ENCODE assay signal across 19 cellular contexts in genomic region chr22:49938565-49939136, GRCh38. TPM values are rescaled to one million over a fixed set of nuclear protein-coding genes. Genes with fewer than 3 reads are reported as not detected.
DNase-seq lines count a peak whose midpoint lies in the region; ATAC-seq and TF ChIP-seq lines count a peak whose summit lies in the region.
"Had no signal": no experiment of that assay in that cellular context is flagged by ENCODE, and none has a peak within 500 bp of the region (broad histone marks: within the 10 kb centered on the region; RNA-seq: fewer than 3 reads in every experiment).

No MANE protein-coding gene starts in this region.

- H3K4me1 Mint-ChIP-seq in activated CD4-positive, alpha-beta T cell treated with anti-CD3 and anti-CD28 coated beads for 36 hours: peaks cover 26% of the 10 kb centered on the region
- peaks cover 16% of the 10 kb centered on the region for H3K4me1 Mint-ChIP-seq in activated CD4-positive, alpha-beta T cell treated with anti-CD3 and anti-CD28 coated beads, Interleukin-2, amount 10 ng/mL, durations not matched to agents 7 days and 5 days
- peaks cover 0 to 14% (median 9%) of the 10 kb centered on the region in 4 donors for H3K4me1 Mint-ChIP-seq in naive thymus-derived CD8-positive, alpha-beta T cell

- H3K27ac ChIP-seq in cingulate gyrus (ENCODE audit: low read depth, low read length) (peak overlapping the region; percentile 65), suprapubic skin (peak overlapping the region; percentile 98)
- H3K27ac ChIP-seq: 22Rv1, foreskin keratinocyte, thoracic aorta had no signal

- H3K4me3 Mint-ChIP-seq in activated CD4-positive, alpha-beta T cell treated with anti-CD3 and anti-CD28 coated beads for 36 hours: no peak overlapping the region
- no peak overlapping the region for H3K4me3 Mint-ChIP-seq in activated CD4-positive, alpha-beta T cell treated with anti-CD3 and anti-CD28 coated beads, Interleukin-2, amount 10 ng/mL, durations not matched to agents 7 days and 5 days
- H3K4me3 Mint-ChIP-seq in naive thymus-derived CD8-positive, alpha-beta T cell: no peak overlapping the region

- WGBS in suprapubic skin: 97% methylated on average over 5 of the region's 19 CpGs

- H3K27me3 Mint-ChIP-seq in activated CD4-positive, alpha-beta T cell treated with anti-CD3 and anti-CD28 coated beads for 36 hours: no peaks in the 10 kb centered on the region
- H3K27me3 Mint-ChIP-seq in activated CD4-positive, alpha-beta T cell treated with anti-CD3 and anti-CD28 coated beads, Interleukin-2, amount 10 ng/mL, durations not matched to agents 7 days and 5 days: no peaks in the 10 kb centered on the region
- H3K27me3 Mint-ChIP-seq in naive thymus-derived CD8-positive, alpha-beta T cell: no peaks in the 10 kb centered on the region
- H3K27me3 Mint-ChIP-seq: CD4-positive, CD25-positive, alpha-beta regulatory T cell had no signal

- TF ChIP-seq POLR2A in suprapubic skin (IDR thresholded peaks at IDR 0.05): no peak

- TF ChIP-seq CTCF in suprapubic skin (IDR thresholded peaks at IDR 0.05): no peak

- no peaks in the 10 kb centered on the region for H3K9me3 ChIP-seq in suprapubic skin
- H3K9me3 ChIP-seq: mucosa of descending colon, thoracic aorta had no signal

- H3K27me3 ChIP-seq in suprapubic skin: no peaks in the 10 kb centered on the region
- H3K27me3 ChIP-seq: foreskin keratinocyte had no signal

- POLR2A ChIA-PET in activated CD4-positive, alpha-beta T cell treated with anti-CD3 and anti-CD28 coated beads for 36 hours (lab: Charles Lee): interaction anchor here (3.2 kb wide), 1 partner anchor 23 kb away, joined by 46 read pairs; the partner anchor contains the start of gene PIM3
- POLR2A ChIA-PET in activated CD4-positive, alpha-beta T cell treated with anti-CD3 and anti-CD28 coated beads, Interleukin-2, amount 10 ng/mL, durations not matched to agents 7 days and 5 days (lab: Charles Lee): no interaction called here
- POLR2A ChIA-PET in naive thymus-derived CD8-positive, alpha-beta T cell (lab: Charles Lee): interaction anchor here (5.3 kb wide), 1 partner anchor 23 kb away, joined by 74 read pairs; the partner anchor contains the start of gene PIM3

- intact Hi-C loops in activated CD4-positive, alpha-beta T cell treated with anti-CD3 and anti-CD28 coated beads for 36 hours (cut with DNase I, micrococcal nuclease): loop anchor here in 1 of 2 experiments (10.0 kb wide), 1 partner anchor 256 kb away; no protein-coding TSS in a partner anchor

- peaks cover 51% of the 10 kb centered on the region for H3K4me1 ChIP-seq in suprapubic skin
- H3K4me1 ChIP-seq: foreskin keratinocyte had no signal

- ATAC-seq in activated CD4-positive, alpha-beta T cell treated with anti-CD3 and anti-CD28 coated beads for 36 hours: no peak
- no peak for ATAC-seq in naive thymus-derived CD8-positive, alpha-beta T cell
- ATAC-seq in HG03095 (IDR thresholded peaks at IDR 0.05; ENCODE audit: unreplicated experiment): no peak
- ATAC-seq: foreskin keratinocyte, left cardiac atrium, mucosa of descending colon had no signal

- CTCF ChIA-PET in activated CD4-positive, alpha-beta T cell treated with anti-CD3 and anti-CD28 coated beads for 36 hours (lab: Charles Lee): no interaction called here
- CTCF ChIA-PET in activated CD4-positive, alpha-beta T cell treated with anti-CD3 and anti-CD28 coated beads, Interleukin-2, amount 10 ng/mL, durations not matched to agents 7 days and 5 days (lab: Charles Lee): interaction anchor here (0.7 kb wide), 1 partner anchor 270 kb away, joined by 3 read pairs; no protein-coding TSS in a partner anchor

- no peak overlapping the region for H3K4me3 ChIP-seq in suprapubic skin
- H3K4me3 ChIP-seq: mucosa of descending colon, thoracic aorta had no signal

- H3K9me3 Mint-ChIP-seq in activated CD4-positive, alpha-beta T cell treated with anti-CD3 and anti-CD28 coated beads for 36 hours (ENCODE audit: low read depth): no peaks in the 10 kb centered on the region
- H3K9me3 Mint-ChIP-seq in activated CD4-positive, alpha-beta T cell treated with anti-CD3 and anti-CD28 coated beads, Interleukin-2, amount 10 ng/mL, durations not matched to agents 7 days and 5 days: peaks cover 3% of the 10 kb centered on the region
- peaks cover 0 to 5% (median 0%) of the 10 kb centered on the region in 9 donors for H3K9me3 Mint-ChIP-seq in naive thymus-derived CD8-positive, alpha-beta T cell

- no peaks in the 10 kb centered on the region for H3K36me3 Mint-ChIP-seq in activated CD4-positive, alpha-beta T cell treated with anti-CD3 and anti-CD28 coated beads for 36 hours (ENCODE audit: low read depth)
- peaks cover 3% of the 10 kb centered on the region for H3K36me3 Mint-ChIP-seq in activated CD4-positive, alpha-beta T cell treated with anti-CD3 and anti-CD28 coated beads, Interleukin-2, amount 10 ng/mL, durations not matched to agents 7 days and 5 days (ENCODE audit: low read depth)
- H3K36me3 Mint-ChIP-seq in naive thymus-derived CD8-positive, alpha-beta T cell: no peaks in the 10 kb centered on the region
- H3K36me3 Mint-ChIP-seq: CD4-positive, CD25-positive, alpha-beta regulatory T cell had no signal

- TF ChIP-seq EP300 in suprapubic skin (IDR thresholded peaks at IDR 0.05): no peak

- H3K36me3 ChIP-seq in suprapubic skin: no peaks in the 10 kb centered on the region
- H3K36me3 ChIP-seq: thoracic aorta had no signal

- no peak for DNase-seq in activated CD4-positive, alpha-beta T cell treated with anti-CD3 and anti-CD28 coated beads for 36 hours
- no peak for DNase-seq in activated CD4-positive, alpha-beta T cell treated with anti-CD3 and anti-CD28 coated beads, Interleukin-2, amount 10 ng/mL, durations not matched to agents 7 days and 5 days
- DNase-seq in naive thymus-derived CD8-positive, alpha-beta T cell: no peak
- no peak for DNase-seq in suprapubic skin (ENCODE audit: low spot score in 2 of 2)
- DNase-seq in UCSD-AML1 (lab: John Stamatoyannopoulos, UW; ENCODE audit: unreplicated experiment): no peak
- no peak for DNase-seq in C1 segment of cervical spinal cord (lab: John Stamatoyannopoulos, UW)
- DNase-seq: CD4-positive, CD25-positive, alpha-beta regulatory T cell; foreskin keratinocyte; HCEC 1CT; NCI-H1694 treated with DMSO at 0.1 percent for 48 hours; NK-92 treated with Interleukin-12 subunit alpha and Interleukin-12 subunit beta, amount 100 ng/mL, for 24 hours; RPMI8226; stimulated activated CD4-positive, alpha-beta T cell treated with anti-CD3 and anti-CD28 coated beads, Interleukin-4, amount 100 ng/mL, for 1 hour had no signal

- peak overlapping the region; percentile 25 for H3K27ac Mint-ChIP-seq in activated CD4-positive, alpha-beta T cell treated with anti-CD3 and anti-CD28 coated beads for 36 hours
- H3K27ac Mint-ChIP-seq in activated CD4-positive, alpha-beta T cell treated with anti-CD3 and anti-CD28 coated beads, Interleukin-2, amount 10 ng/mL, durations not matched to agents 7 days and 5 days: no peak overlapping the region
- peak overlapping the region in 6 of 10 donors; percentile 8 to 59 (median 24) for H3K27ac Mint-ChIP-seq in naive thymus-derived CD8-positive, alpha-beta T cell

RNA-seq across cellular contexts. Expression of gene CRELD2, which starts 20.2 kb away (rescaled TPM):
- total RNA-seq in activated CD4-positive, alpha-beta T cell treated with anti-CD3 and anti-CD28 coated beads for 36 hours: 10 to 100 TPM; 15.2 to 16.4 TPM
- 10 to 100 TPM; 42.4 to 47.9 TPM for total RNA-seq in activated CD4-positive, alpha-beta T cell treated with anti-CD3 and anti-CD28 coated beads, Interleukin-2, amount 10 ng/mL, durations not matched to agents 7 days and 5 days
- total RNA-seq in naive thymus-derived CD8-positive, alpha-beta T cell: 10 to 100 TPM; 22.1 to 28.0 TPM
- polyA plus RNA-seq in naive thymus-derived CD8-positive, alpha-beta T cell: 10 to 100 TPM; 35.8 to 43.6 (median 37.0) TPM
- total RNA-seq in suprapubic skin: 10 to 100 TPM in 3 of 4 donors, 1 to 10 TPM in 1; 9.3 to 29.4 (median 21.5) TPM

RNA-seq across cellular contexts. Expression of gene ALG12, which starts 20.4 kb away (rescaled TPM):
- 10 to 100 TPM; 13.6 to 13.7 TPM for total RNA-seq in activated CD4-positive, alpha-beta T cell treated with anti-CD3 and anti-CD28 coated beads for 36 hours
- 10 to 100 TPM; 21.4 to 28.5 TPM for total RNA-seq in activated CD4-positive, alpha-beta T cell treated with anti-CD3 and anti-CD28 coated beads, Interleukin-2, amount 10 ng/mL, durations not matched to agents 7 days and 5 days
- total RNA-seq in naive thymus-derived CD8-positive, alpha-beta T cell: 10 to 100 TPM; 20.3 to 23.6 TPM
- polyA plus RNA-seq in naive thymus-derived CD8-positive, alpha-beta T cell: 10 to 100 TPM; 10.8 to 17.0 (median 16.9) TPM
- 10 to 100 TPM; 13.2 to 23.8 (median 16.8) TPM for total RNA-seq in suprapubic skin

RNA-seq across cellular contexts. Expression of gene PIM3, which starts 21.9 kb away (rescaled TPM):
- 100 to 1,000 TPM; 127 to 165 TPM for total RNA-seq in activated CD4-positive, alpha-beta T cell treated with anti-CD3 and anti-CD28 coated beads for 36 hours
- total RNA-seq in activated CD4-positive, alpha-beta T cell treated with anti-CD3 and anti-CD28 coated beads, Interleukin-2, amount 10 ng/mL, durations not matched to agents 7 days and 5 days: 10 to 100 TPM; 39.7 to 44.7 TPM
- 10 to 100 TPM; 42.0 to 44.0 TPM for total RNA-seq in naive thymus-derived CD8-positive, alpha-beta T cell
- polyA plus RNA-seq in naive thymus-derived CD8-positive, alpha-beta T cell: 10 to 100 TPM; 12.4 to 26.0 (median 13.6) TPM
- total RNA-seq in suprapubic skin: 100 to 1,000 TPM; 103 to 202 (median 143) TPM
